Comparison of ENCODE assay signal across 8 cellular contexts in the genomic region with DNA sequence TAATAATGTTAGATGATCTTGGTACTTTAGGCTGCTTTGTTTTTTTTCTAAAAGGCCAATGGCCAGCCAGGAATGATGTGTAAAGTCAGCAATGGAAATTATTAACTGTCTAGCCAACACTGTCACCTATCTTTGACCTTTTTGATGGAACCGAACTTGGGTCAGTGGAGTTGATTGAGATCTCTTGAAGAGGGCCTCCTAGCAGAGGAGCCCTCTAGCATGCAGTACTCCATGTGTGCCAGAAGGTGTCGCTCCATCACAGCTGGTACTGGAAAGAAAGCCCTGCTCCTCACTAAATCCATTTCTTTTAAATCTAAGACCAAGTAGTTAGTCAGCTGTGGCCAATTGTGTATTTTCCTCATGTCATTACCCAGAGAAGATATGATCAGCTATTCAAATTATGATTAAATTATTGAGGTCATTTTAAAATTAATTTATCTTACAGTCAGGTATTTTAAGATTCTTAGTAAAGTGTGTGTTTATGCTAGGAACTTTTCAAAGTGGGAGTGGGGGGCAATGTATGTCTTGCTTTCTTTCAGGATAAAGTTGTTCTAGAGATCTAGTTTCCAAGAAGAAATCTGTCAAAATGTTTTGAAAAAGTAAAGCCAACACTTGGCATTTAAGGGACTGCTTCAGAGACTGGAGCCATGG.
A peak's percentile ranks its signal among the peaks of the same experiment; 100 is the strongest.
DNase-seq lines count a peak whose midpoint lies in the region; ATAC-seq and TF ChIP-seq lines count a peak whose summit lies in the region.

No MANE protein-coding gene starts in this region.

- no peak overlapping the region for H3K4me3 ChIP-seq in astrocyte of the cerebellum (ENCODE audit: low read depth, low read length)

- in situ Hi-C loops in astrocyte of the cerebellum (cut with HindIII; ENCODE audit: low sequenced_read_pairs): no loop called here

- TF ChIP-seq CTCF in astrocyte of the cerebellum (IDR thresholded peaks at IDR 0.05; ENCODE audit: low read depth, low read length, missing control alignments): peak; percentile 100

- ATAC-seq in HG02678 (IDR thresholded peaks at IDR 0.05; ENCODE audit: unreplicated experiment): peak; percentile 56

- DNase-seq in NCI-H510A treated with DMSO at 0.1 percent for 48 hours (lab: John Stamatoyannopoulos, UW) (peak; percentile 34), NCI-H510A (lab: John Stamatoyannopoulos, UW) (no peak), NCI-H1417 (lab: John Stamatoyannopoulos, UW) (peak; percentile 33 to 79 (median 68)), T-helper 9 cell (peak; percentile 51), astrocyte of the cerebellum (ENCODE audit: low read depth) (peak; percentile 53), iPS-NIHi7 (ENCODE audit: extremely low spot score) (peak; percentile 84)
- peak; percentile 19 to 44 for DNase-seq in stimulated activated CD4-positive, alpha-beta T cell treated with anti-CD3 and anti-CD28 coated beads, Interleukin-15, amount 100 ng/mL, for 48 hours (ENCODE audit: low read depth in 2 of 2)
